ENCODE assay signal across 15 cellular contexts in the genomic region with DNA sequence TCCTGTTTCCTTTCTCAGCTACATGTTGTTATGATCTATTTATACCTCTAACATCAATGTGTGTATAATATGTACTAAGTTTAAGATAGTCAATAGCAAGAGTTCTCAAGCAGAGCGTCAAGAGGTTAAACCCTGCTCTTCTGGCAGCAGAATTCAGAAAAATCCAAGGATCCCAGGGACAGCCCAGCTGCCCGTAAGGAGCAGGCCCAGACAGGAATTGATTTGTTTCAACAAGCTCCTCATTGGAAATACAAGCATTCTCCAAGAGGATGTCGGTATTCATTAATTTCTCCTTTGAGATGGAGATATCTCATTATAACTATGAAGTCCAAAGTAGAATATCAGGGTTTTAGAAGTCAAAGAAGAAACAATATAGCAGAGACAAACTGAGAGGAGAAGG. TPM values are rescaled to one million over a fixed set of nuclear protein-coding genes. Genes with fewer than 3 reads are reported as not detected.
DNase-seq lines count a peak whose midpoint lies in the region; ATAC-seq, FAIRE-seq and TF ChIP-seq lines count a peak whose summit lies in the region.
"Had no signal": no experiment of that assay in that cellular context is flagged by ENCODE, and none has a peak within 500 bp of the region (broad histone marks: within the 10 kb centered on the region; RNA-seq: fewer than 3 reads in every experiment).

No MANE protein-coding gene starts in this region.

- no peak for FAIRE-seq in A549 (lab: Jason Lieb, UNC)

- no peak overlapping the region for H3K18ac ChIP-seq in H9 (ENCODE audit: insufficient read length, low read depth, low read length)

- H3K79me2 ChIP-seq in H9 (ENCODE audit: insufficient read depth, low read length) (no peaks in the 10 kb centered on the region), hepatocyte (peaks cover 92% of the 10 kb centered on the region)

- H3K4ac ChIP-seq in H9 (ENCODE audit: low read depth, low read length), result no peak overlapping the region

- no peaks in the 10 kb centered on the region for H4K20me1 ChIP-seq in H9 (ENCODE audit: control insufficient read depth, insufficient read depth, insufficient read length)
- H4K20me1 ChIP-seq in hepatocyte (ENCODE audit: insufficient read depth, poor library complexity, severe bottlenecking), result peaks cover 6% of the 10 kb centered on the region

- H2BK5ac ChIP-seq in H9 (ENCODE audit: insufficient read length, low read length), result no peak overlapping the region

- WGBS in A549 (ENCODE audit: missing lambda C conversion rate), result 80% methylated on average over 3 of the region's 3 CpGs
- no CpG with 5 or more reads among the region's 3 CpGs for WGBS in H9 (ENCODE audit: extremely low coverage, insufficient read length, low lambda C conversion rate)
- WGBS in hepatocyte (ENCODE audit: low lambda C conversion rate, missing lambda C conversion rate), result 87% methylated on average over 3 of the region's 3 CpGs

- no peak overlapping the region for H3K4me3 Mint-ChIP-seq in H9
- peak overlapping the region in 3 of 5 experiments; percentile 9 to 18 (median 16) for H3K4me3 Mint-ChIP-seq in brain
- no peak overlapping the region for H3K4me3 Mint-ChIP-seq in immature natural killer cell
- H3K4me3 Mint-ChIP-seq: CD4-positive, CD25-positive, alpha-beta regulatory T cell had no signal

- TF ChIP-seq RAD21 in A549 (conservative IDR thresholded peaks at IDR 0.05 in 1 of 2, IDR thresholded peaks at IDR 0.05 in 1 of 2), result no peak

- H3K27ac ChIP-seq in A549 (peak overlapping the region in 1 of 2 experiments; percentile 6; a peak in 1 of 6 replicates), H9 (ENCODE audit: insufficient read length, low read depth, low read length) (no peak overlapping the region), epithelial cell of prostate (peak overlapping the region; percentile 12), hepatocyte (no peak overlapping the region)
- H3K27ac ChIP-seq: SJSA1 had no signal

- H3K56ac ChIP-seq in H9 (ENCODE audit: insufficient read length, low read depth, low read length), result no peak overlapping the region

- no peak for TF ChIP-seq EP300 in A549 (IDR thresholded peaks at IDR 0.05)

- ATAC-seq in A549 (no peak), HG02970 (IDR thresholded peaks at IDR 0.05; ENCODE audit: low FRiP score, unreplicated experiment) (no peak)

- no peak overlapping the region for H2AK5ac ChIP-seq in H9 (ENCODE audit: insufficient read length, low read length)

- H2AFZ ChIP-seq in H9 (ENCODE audit: low read length) (no peak overlapping the region), hepatocyte (no peak overlapping the region)

- no peak overlapping the region for H2BK12ac ChIP-seq in H9 (ENCODE audit: insufficient read length, low read depth, low read length)

- no peak overlapping the region for H3T11ph ChIP-seq in H9 (ENCODE audit: low read length)

- no peak for TF ChIP-seq POLR2A in A549 (IDR thresholded peaks at IDR 0.05; ENCODE audit: low read length)

- H3K4me1 Mint-ChIP-seq in H9 (peaks cover 48 to 60% of the 10 kb centered on the region in 2 experiments), brain (peaks cover 41% of the 10 kb centered on the region), immature natural killer cell (no peaks in the 10 kb centered on the region)
- H3K4me1 Mint-ChIP-seq: CD4-positive, CD25-positive, alpha-beta regulatory T cell had no signal

- no peaks in the 10 kb centered on the region for H3K36me3 ChIP-seq in hepatocyte (replicated peaks; ENCODE audit: insufficient read depth, low read depth)
- H3K36me3 ChIP-seq: SJSA1 had no signal

- H3K9me3 ChIP-seq in A549 (no peaks in the 10 kb centered on the region), H9 (ENCODE audit: control insufficient read depth, low read depth, low read length) (no peaks in the 10 kb centered on the region), hepatocyte (ENCODE audit: low read depth) (no peaks in the 10 kb centered on the region)
- H3K9me3 ChIP-seq: SJSA1 had no signal

- no peaks in the 10 kb centered on the region for H3K79me1 ChIP-seq in H9 (ENCODE audit: insufficient read depth, low read depth, low read length, poor library complexity, severe bottlenecking)

- CTCF ChIA-PET in A549 (lab: Yijun Ruan, JAX), result no interaction called here

- H3K9ac ChIP-seq in H9 (ENCODE audit: extremely low read depth, insufficient read length, low read length), result no peak overlapping the region

- POLR2A ChIA-PET in A549 (lab: Yijun Ruan, JAX), result no interaction called here

- no peaks in the 10 kb centered on the region for H3K36me3 Mint-ChIP-seq in H9 (ENCODE audit: insufficient read depth in 1 of 3, low read depth in 3 of 3)
- H3K36me3 Mint-ChIP-seq in brain, result no peaks in the 10 kb centered on the region
- H3K36me3 Mint-ChIP-seq in immature natural killer cell, result no peaks in the 10 kb centered on the region
- H3K36me3 Mint-ChIP-seq: CD4-positive, CD25-positive, alpha-beta regulatory T cell had no signal

- no peak overlapping the region for H4K5ac ChIP-seq in H9 (ENCODE audit: insufficient read length, low read depth, low read length)

- H3K23ac ChIP-seq in H9 (ENCODE audit: insufficient read length, low read depth, low read length), result no peak overlapping the region

- no peak overlapping the region for H4K91ac ChIP-seq in H9 (ENCODE audit: insufficient read length, low read depth, low read length)

- H3K4me1 ChIP-seq in A549 (peaks cover 50% of the 10 kb centered on the region), H9 (ENCODE audit: insufficient read depth, low read length) (no peaks in the 10 kb centered on the region; the same call in 1 of the 2 replicates), hepatocyte (ENCODE audit: insufficient read depth) (peaks cover 9% of the 10 kb centered on the region)
- H3K4me1 ChIP-seq: SJSA1 had no signal

- H3K23me2 ChIP-seq in H9 (ENCODE audit: insufficient read length, low read depth, low read length, poor library complexity, severe bottlenecking), result no peaks in the 10 kb centered on the region

- H3K9me3 Mint-ChIP-seq in H9, result no peaks in the 10 kb centered on the region
- H3K9me3 Mint-ChIP-seq in brain, result peaks cover 0 to 2% (median 0%) of the 10 kb centered on the region in 5 experiments
- no peaks in the 10 kb centered on the region for H3K9me3 Mint-ChIP-seq in immature natural killer cell
- H3K9me3 Mint-ChIP-seq: CD4-positive, CD25-positive, alpha-beta regulatory T cell had no signal

- no peaks in the 10 kb centered on the region for H3K27me3 Mint-ChIP-seq in H9 (ENCODE audit: low read depth)
- H3K27me3 Mint-ChIP-seq in brain, result peaks cover 6% of the 10 kb centered on the region
- peaks cover 0 to 14% (median 0%) of the 10 kb centered on the region in 3 donors for H3K27me3 Mint-ChIP-seq in immature natural killer cell (ENCODE audit: low read depth in 3 of 3)

- no peak overlapping the region for H2BK120ac ChIP-seq in H9 (ENCODE audit: low read depth, low read length, poor library complexity, severe bottlenecking)

- no peak overlapping the region for H3K14ac ChIP-seq in H9 (ENCODE audit: insufficient read depth, low read length)

- TF ChIP-seq CTCF in A549 (IDR thresholded peaks at IDR 0.05) (no peak), H9 (conservative IDR thresholded peaks at IDR 0.05) (no peak), brain (conservative IDR thresholded peaks at IDR 0.05) (no peak), hepatocyte (IDR thresholded peaks at IDR 0.05; ENCODE audit: poor library complexity) (no peak)

- H3K4me3 ChIP-seq in A549, result no peak overlapping the region
- no peak overlapping the region for H3K4me3 ChIP-seq in hepatocyte
- H3K4me3 ChIP-seq: SJSA1 had no signal

- H2BK15ac ChIP-seq in H9 (ENCODE audit: low read depth, low read length), result no peak overlapping the region

- H3K27ac Mint-ChIP-seq in H9 (peak overlapping the region in 2 of 3 experiments; percentile 63 to 75; a peak in 4 of 7 replicates), brain (peak overlapping the region in 1 of 5 experiments; percentile 8), immature natural killer cell (no peak overlapping the region)
- H3K27ac Mint-ChIP-seq: CD4-positive, CD25-positive, alpha-beta regulatory T cell had no signal

- H3K27me3 ChIP-seq in H9 (ENCODE audit: insufficient read depth, low read length) (no peaks in the 10 kb centered on the region), hepatocyte (no peaks in the 10 kb centered on the region)

- H2BK20ac ChIP-seq in H9 (ENCODE audit: low read depth, low read length, poor library complexity, severe bottlenecking), result no peak overlapping the region

- no peaks in the 10 kb centered on the region for H3K9me2 ChIP-seq in hepatocyte (replicated peaks; ENCODE audit: insufficient read depth)

- H3K4me2 ChIP-seq in A549 (0 out of 3 replicates have a peak overlapping the region, but pooled peaks have one; percentile 1), H9 (ENCODE audit: insufficient read depth, insufficient read length, low read length) (no peak overlapping the region), hepatocyte (no peak overlapping the region)

- no peak for DNase-seq in A549 (ENCODE audit: low read depth in 1 of 2, low spot score in 1 of 2)
- DNase-seq in H9, result no peak
- DNase-seq in epithelial cell of prostate (ENCODE audit: low read depth, low spot score), result no peak
- no peak for DNase-seq in NCI-H1694 treated with DMSO at 0.1 percent for 48 hours (lab: John Stamatoyannopoulos, UW)
- DNase-seq in immature natural killer cell, result no peak
- no peak for DNase-seq in hepatocyte (ENCODE audit: low spot score)
- DNase-seq: CD4-positive, CD25-positive, alpha-beta regulatory T cell; DND-41; MM.1S; NCI-H1105 treated with DMSO at 0.1 percent for 48 hours; NCI-H187 treated with DMSO at 0.1 percent for 48 hours; NCI-H510A treated with DMSO at 0.1 percent for 48 hours had no signal

- H4K8ac ChIP-seq in H9 (replicated peaks; ENCODE audit: insufficient read length, low read depth, low read length), result no peak overlapping the region

TF ChIP-seq in A549, 52 proteins besides CTCF, POLR2A, EP300 and RAD21:
- TF ChIP-seq CHD4 (IDR thresholded peaks at IDR 0.05; ENCODE audit: borderline replicate concordance), result no peak

RNA-seq across cellular contexts. Expression of gene EFNA5, which starts 14.9 kb away (rescaled TPM):
- polyA plus RNA-seq in A549 (2011; rRNA removed) (20.7 and 27.0 TPM in 2 replicates), A549 (2017; fragmentation: RNase III; extraction: RNeasy Plus Mini Kit Qiagen cat#74134 plus additional on column Dnase treatment) (8.1 to 10.6 TPM (median 8.5 TPM) in 3 replicates), brain (ENCODE audit: insufficient read depth, low read depth, low replicate concordance) (2.0 TPM), immature natural killer cell (1 to 10 TPM in 2 of 3 donors, under 1 TPM in 1; 0.73 to 2.6 (median 1.7) TPM), hepatocyte (8.5 and 12.1 TPM in 2 replicates)
- polyA plus RNA-seq in A549 (2012; cell fraction: cytosol; rRNA removed), result 3.5 and 4.6 TPM in 2 replicates
- 9.0 and 14.4 TPM in 2 replicates for polyA plus RNA-seq in A549 (2012; cell fraction: nucleus; rRNA removed)
- 34.5 and 44.5 TPM in 2 replicates for polyA minus RNA-seq in A549 (2011; rRNA and poly(A)+ RNA removed)
- total RNA-seq in H9 (2021) (19.0 and 20.4 TPM in 2 replicates), hepatocyte (10.2 and 18.8 TPM in 2 replicates)
- total RNA-seq: CD4-positive, CD25-positive, alpha-beta regulatory T cell had no signal

Comparison
In these comparisons a context has a peak if more than half of its experiments do, and no peak if none do; other contexts are left out.
1. H3K27ac Mint-ChIP-seq: peak in H9 (2 of 3); none in immature natural killer cell (0 of 6).
2. H3K4me3 Mint-ChIP-seq: peak in brain (3 of 5); none in H9 (0 of 2) and immature natural killer cell (0 of 5).